In genomic region chr7:70615066-70615465, GRCh38 we compare ENCODE assay signal across 15 cellular contexts.
A peak's percentile ranks its signal among the peaks of the same experiment; 100 is the strongest.
DNase-seq lines count a peak whose midpoint lies in the region; ATAC-seq and TF ChIP-seq lines count a peak whose summit lies in the region.
"Had no signal": no experiment of that assay in that cellular context is flagged by ENCODE, and none has a peak within 500 bp of the region (broad histone marks: within the 10 kb centered on the region; RNA-seq: fewer than 3 reads in every experiment).

No MANE protein-coding gene starts in this region.

- ATAC-seq in body of pancreas (peak; percentile 22), gastroesophageal sphincter (no peak), left colon (no peak)
- ATAC-seq: stimulated activated naive CD8-positive, alpha-beta T cell treated with anti-CD3 and anti-CD28 coated beads, Interleukin-15, amount 100 ng/mL, for 72 hours had no signal

- peak overlapping the region in 1 of 3 donors; percentile 55 for H3K9ac ChIP-seq in skeletal muscle tissue (ENCODE audit: low read depth in 1 of 3, low read length in 3 of 3)
- H3K9ac ChIP-seq: KMS-11 had no signal

- DNase-seq in NCI-H1694 treated with DMSO at 0.1 percent for 48 hours (lab: John Stamatoyannopoulos, UW) = peak; percentile 66
- DNase-seq in NCI-H1694 (lab: John Stamatoyannopoulos, UW) = no peak
- DNase-seq in body of pancreas = no peak
- DNase-seq in left colon = no peak
- no peak for DNase-seq in DMS114 treated with DMSO at 0.1 percent for 48 hours (lab: John Stamatoyannopoulos, UW; ENCODE audit: unreplicated experiment)
- DNase-seq in sigmoid colon = no peak
- DNase-seq: activated CD4-positive, alpha-beta T cell treated with anti-CD3 and anti-CD28 coated beads, Interleukin-2, amount 50 U/mL, for 4 hours; activated naive CD4-positive, alpha-beta T cell; NCI-H1048; SIG-M5; stimulated activated CD4-positive, alpha-beta T cell treated with anti-CD3 and anti-CD28 coated beads, Interleukin-1b, Interleukin-23, amount 100 ng/mL, for 48 hours; stimulated activated naive CD8-positive, alpha-beta T cell treated with anti-CD3 and anti-CD28 coated beads, Interleukin-15, amount 100 ng/mL, for 72 hours had no signal

- H3K27ac ChIP-seq in body of pancreas = peak overlapping the region in 3 of 4 donors; percentile 14 to 69 (median 67)
- peak overlapping the region in 3 of 4 donors; percentile 13 to 52 (median 46) for H3K27ac ChIP-seq in gastroesophageal sphincter
- H3K27ac ChIP-seq in skeletal muscle tissue (ENCODE audit: low read depth, low read length) = no peak overlapping the region
- peak overlapping the region in 2 of 4 donors; percentile 58 to 63 for H3K27ac ChIP-seq in sigmoid colon
- H3K27ac ChIP-seq: KMS-11 had no signal

- H3K36me3 ChIP-seq in body of pancreas (replicated peaks in 1 of 2; ENCODE audit: insufficient read depth in 1 of 2, low read depth in 2 of 2) (no peaks in the 10 kb centered on the region), gastroesophageal sphincter (no peaks in the 10 kb centered on the region), skeletal muscle tissue (ENCODE audit: control insufficient read depth in 3 of 3, insufficient read depth in 3 of 3, low read length in 3 of 3) (no peaks in the 10 kb centered on the region), sigmoid colon (no peaks in the 10 kb centered on the region)

- H3K4me1 ChIP-seq in body of pancreas = peaks cover 8% of the 10 kb centered on the region
- H3K4me1 ChIP-seq in gastroesophageal sphincter = peaks cover 0 to 17% (median 0%) of the 10 kb centered on the region in 3 donors
- peaks cover 11 to 16% (median 12%) of the 10 kb centered on the region in 3 donors for H3K4me1 ChIP-seq in skeletal muscle tissue (ENCODE audit: control insufficient read depth in 3 of 3, insufficient read depth in 3 of 3, low read length in 3 of 3)
- H3K4me1 ChIP-seq in sigmoid colon = peaks cover 0 to 16% (median 14%) of the 10 kb centered on the region in 4 donors

- H3K27me3 ChIP-seq in body of pancreas = no peaks in the 10 kb centered on the region
- H3K27me3 ChIP-seq in gastroesophageal sphincter = no peaks in the 10 kb centered on the region
- H3K27me3 ChIP-seq in skeletal muscle tissue (ENCODE audit: control insufficient read depth in 3 of 3, insufficient read depth in 3 of 3, low read length in 3 of 3) = peaks cover 0 to 3% (median 0%) of the 10 kb centered on the region in 3 donors
- no peaks in the 10 kb centered on the region for H3K27me3 ChIP-seq in sigmoid colon

- no peak for TF ChIP-seq EP300 in gastroesophageal sphincter (IDR thresholded peaks at IDR 0.05)
- no peak for TF ChIP-seq EP300 in sigmoid colon (IDR thresholded peaks at IDR 0.05)

- TF ChIP-seq POLR2A in body of pancreas (IDR thresholded peaks at IDR 0.05) = no peak
- TF ChIP-seq POLR2A in gastroesophageal sphincter (IDR thresholded peaks at IDR 0.05) = no peak
- no peak for TF ChIP-seq POLR2A in sigmoid colon (IDR thresholded peaks at IDR 0.05)

- intact Hi-C loops in body of pancreas (cut with DNase I) (no loop called here), left colon (cut with DNase I, micrococcal nuclease) (no loop called here), sigmoid colon (cut with DNase I) (no loop called here)

- H3K4me3 ChIP-seq in body of pancreas (no peak overlapping the region), gastroesophageal sphincter (peak overlapping the region in 1 of 2 donors; percentile 9), skeletal muscle tissue (ENCODE audit: low read length in 3 of 3) (peak overlapping the region in 2 of 3 donors; percentile 6 to 58), sigmoid colon (peak overlapping the region in 1 of 4 donors; percentile 0)

- WGBS in body of pancreas, 2 donors = 46 to 58% methylated on average over 5 of the region's 5 CpGs
- WGBS in gastroesophageal sphincter (ENCODE audit: low coverage in 1 of 2), 2 donors = 0 to 21% methylated on average over 2 to 4 of the region's 5 CpGs
- 86 to 89% methylated on average over 5 of the region's 5 CpGs for WGBS in sigmoid colon, 2 donors

- TF ChIP-seq CTCF in body of pancreas (IDR thresholded peaks at IDR 0.05) (no peak), gastroesophageal sphincter (IDR thresholded peaks at IDR 0.05) (no peak), sigmoid colon (IDR thresholded peaks at IDR 0.05) (no peak)

- H3K9me3 ChIP-seq in body of pancreas = no peaks in the 10 kb centered on the region
- no peaks in the 10 kb centered on the region for H3K9me3 ChIP-seq in gastroesophageal sphincter
- H3K9me3 ChIP-seq in skeletal muscle tissue (ENCODE audit: control insufficient read depth in 3 of 3, low read length in 3 of 3) = no peaks in the 10 kb centered on the region
- no peaks in the 10 kb centered on the region for H3K9me3 ChIP-seq in sigmoid colon

Comparison
In these comparisons a context has a peak if more than half of its experiments do, and no peak if none do; other contexts are left out.
1. H3K4me3 ChIP-seq: peak in skeletal muscle tissue (2 of 3); none in body of pancreas (0 of 2).